In the genomic region with DNA sequence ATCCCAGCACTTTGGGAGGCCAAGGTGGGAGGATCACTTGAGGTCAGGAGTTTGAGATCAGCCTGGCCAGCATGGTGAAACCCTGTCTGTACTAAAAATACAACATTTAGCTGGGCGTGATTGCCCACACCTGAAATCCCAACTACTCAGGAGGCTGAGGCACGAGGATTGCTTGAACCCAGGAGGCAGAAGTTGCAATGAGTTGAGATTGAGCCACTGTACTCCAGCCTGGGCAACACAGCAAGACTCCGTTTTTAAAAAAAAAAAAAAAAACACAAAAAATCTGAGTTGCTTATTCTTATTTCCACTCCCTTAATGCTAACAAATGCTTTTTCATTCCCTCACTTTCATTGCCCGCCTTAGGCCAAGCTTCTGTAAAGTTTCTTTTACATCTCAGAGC, we compare ENCODE assay signal across 2 cellular contexts.
TF ChIP-seq lines count a peak whose summit lies in the region.

No MANE protein-coding gene starts in this region.

TF ChIP-seq in K562, 482 proteins besides CTCF, POLR2A, EP300 and RAD21:
- TF ChIP-seq ZNF121 (CRISPR knock-in tag; conservative IDR thresholded peaks at IDR 0.05) = peak; percentile 54; the same call in 1 of the 2 replicates

TF ChIP-seq in HepG2, 621 proteins besides CTCF, POLR2A, EP300 and RAD21:
- TF ChIP-seq ZNF121 (CRISPR knock-in tag; IDR thresholded peaks at IDR 0.05) = peak; percentile 61; the same call in 1 of the 2 replicates
